ENCODE assay signal across 17 cellular contexts in the genomic region with DNA sequence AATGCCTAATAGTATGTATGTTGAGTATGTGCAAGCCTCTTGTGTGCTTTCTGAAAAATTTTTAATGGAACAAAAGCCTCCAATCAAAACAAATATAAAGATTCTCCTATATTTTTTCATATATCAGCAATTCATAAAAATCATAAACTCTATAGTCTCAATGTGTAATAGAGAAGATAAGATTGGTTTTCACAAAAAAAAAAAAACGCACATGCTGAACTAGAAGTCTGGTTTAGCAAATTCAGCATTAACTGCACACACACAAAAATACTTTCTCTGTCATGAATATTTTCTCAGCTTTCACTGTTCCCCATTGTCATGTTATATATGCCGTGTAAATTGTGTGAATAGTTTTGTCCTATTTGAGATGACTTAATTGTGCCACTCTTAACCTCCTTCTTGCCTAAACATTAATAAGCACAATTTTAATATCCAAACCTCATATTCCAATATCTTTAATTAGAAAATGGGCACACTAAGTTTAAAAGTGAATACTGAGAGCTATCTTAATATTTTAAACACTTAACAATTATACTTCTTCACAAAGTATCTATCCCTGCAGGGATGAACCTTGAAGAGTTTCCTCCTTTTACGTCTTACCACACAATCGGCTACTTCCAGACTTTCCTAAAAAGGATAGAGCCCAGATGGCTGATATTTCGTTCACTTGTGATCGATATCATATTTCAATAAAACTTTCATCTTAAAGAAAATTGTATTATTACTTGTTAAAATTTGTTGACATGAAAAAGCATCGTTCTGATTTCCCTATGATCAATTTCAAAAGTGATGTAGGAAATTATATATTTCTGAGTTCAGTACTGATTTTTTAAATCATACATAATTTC.
"Had no signal": no experiment of that assay in that cellular context is flagged by ENCODE, and none has a peak within 500 bp of the region (broad histone marks: within the 10 kb centered on the region; RNA-seq: fewer than 3 reads in every experiment).

No MANE protein-coding gene starts in this region.

- H3K4me3 Mint-ChIP-seq: dendritic cell treated with granulocyte-macrophage colony-stimulating factor and Interleukin-4, amounts not matched to agents 40 ng/mL and 50 ng/mL, for 4 days; nephron progenitor cell; stimulated activated naive B cell treated with anti-CD40 and anti-IgM and Interleukin-4, amounts not matched to agents 10 μg/mL and 1 μg/mL and 100 μg/mL, for 72 hours; stimulated activated naive CD8-positive, alpha-beta T cell treated with anti-CD3 and anti-CD28 coated beads, Interleukin-15, amount 100 ng/mL, for 72 hours had no signal

- H3K4me3 ChIP-seq: heart right ventricle, lung, sigmoid colon, skin epidermis had no signal

- H3K9me3 ChIP-seq: heart right ventricle, sigmoid colon had no signal

- H3K27me3 ChIP-seq: heart right ventricle, sigmoid colon had no signal

- H3K4me1 Mint-ChIP-seq: stimulated activated naive CD8-positive, alpha-beta T cell treated with anti-CD3 and anti-CD28 coated beads, Interleukin-15, amount 100 ng/mL, for 72 hours had no signal

- DNase-seq: foreskin melanocyte; heart right ventricle; islet precursor cell; left ventricle myocardium superior; mesenchymal stem cell; midbrain; nephron progenitor cell; posterior cingulate gyrus; sigmoid colon; stimulated activated CD4-positive, alpha-beta T cell treated with anti-CD3 and anti-CD28 coated beads, Interleukin-2, amount 100 ng/mL, for 24 hours; stimulated activated CD4-positive, alpha-beta T cell treated with anti-CD3 and anti-CD28 coated beads, Interleukin-4, amount 100 ng/mL, for 4 hours; stimulated activated naive B cell treated with anti-CD40 and anti-IgM and Interleukin-4, amounts not matched to agents 10 μg/mL and 1 μg/mL and 100 μg/mL, for 72 hours; stimulated activated naive CD8-positive, alpha-beta T cell treated with anti-CD3 and anti-CD28 coated beads, Interleukin-15, amount 100 ng/mL, for 72 hours; trophoblast cell had no signal

- H3K27ac Mint-ChIP-seq: dendritic cell treated with granulocyte-macrophage colony-stimulating factor and Interleukin-4, amounts not matched to agents 40 ng/mL and 50 ng/mL, for 4 days; stimulated activated naive B cell treated with anti-CD40 and anti-IgM and Interleukin-4, amounts not matched to agents 10 μg/mL and 1 μg/mL and 100 μg/mL, for 72 hours; stimulated activated naive CD8-positive, alpha-beta T cell treated with anti-CD3 and anti-CD28 coated beads, Interleukin-15, amount 100 ng/mL, for 72 hours had no signal

- H3K9me3 Mint-ChIP-seq: dendritic cell treated with granulocyte-macrophage colony-stimulating factor and Interleukin-4, amounts not matched to agents 40 ng/mL and 50 ng/mL, for 4 days; nephron progenitor cell; stimulated activated naive B cell treated with anti-CD40 and anti-IgM and Interleukin-4, amounts not matched to agents 10 μg/mL and 1 μg/mL and 100 μg/mL, for 72 hours; stimulated activated naive CD8-positive, alpha-beta T cell treated with anti-CD3 and anti-CD28 coated beads, Interleukin-15, amount 100 ng/mL, for 72 hours had no signal

- ATAC-seq: heart right ventricle; left ventricle myocardium superior; stimulated activated naive B cell treated with anti-CD40 and anti-IgM and Interleukin-4, amounts not matched to agents 10 μg/mL and 1 μg/mL and 100 μg/mL, for 72 hours; stimulated activated naive CD8-positive, alpha-beta T cell treated with anti-CD3 and anti-CD28 coated beads, Interleukin-15, amount 100 ng/mL, for 72 hours had no signal

- H3K36me3 ChIP-seq: sigmoid colon had no signal

- H3K27me3 Mint-ChIP-seq: dendritic cell treated with granulocyte-macrophage colony-stimulating factor and Interleukin-4, amounts not matched to agents 40 ng/mL and 50 ng/mL, for 4 days; stimulated activated naive B cell treated with anti-CD40 and anti-IgM and Interleukin-4, amounts not matched to agents 10 μg/mL and 1 μg/mL and 100 μg/mL, for 72 hours had no signal
